Comparison of ENCODE assay signal across 1 cellular context in the genomic region with DNA sequence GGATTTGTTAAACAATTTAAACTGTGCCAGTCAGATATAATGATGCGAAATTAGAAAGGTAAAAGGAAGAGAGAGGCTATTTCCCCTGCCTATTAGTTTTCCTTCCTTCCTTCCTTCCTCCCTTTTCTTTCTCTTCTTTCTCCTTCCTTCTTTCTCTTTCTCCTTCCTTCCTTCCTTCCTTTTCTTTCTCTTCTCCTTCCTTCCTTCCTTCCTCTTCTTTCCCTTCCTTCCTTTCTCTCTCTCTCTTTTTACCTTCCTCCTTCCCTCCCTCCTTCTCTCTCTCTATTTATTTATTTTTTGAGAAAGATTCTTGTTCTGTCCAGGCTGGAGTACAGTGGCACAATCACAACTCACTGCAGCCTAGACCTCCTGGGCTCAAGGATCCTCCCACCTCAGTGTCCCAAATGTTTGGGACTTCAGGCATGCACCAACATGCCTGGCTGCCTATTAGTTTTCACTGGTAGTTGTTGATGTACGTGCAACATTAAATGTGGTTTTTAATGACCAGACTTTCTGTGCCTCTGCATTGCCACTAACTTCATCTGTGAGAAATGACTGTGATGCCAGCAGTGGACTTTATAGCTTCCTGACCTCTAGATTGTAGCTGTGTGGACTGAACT.
TF ChIP-seq lines count a peak whose summit lies in the region.

No MANE protein-coding gene starts in this region.

TF ChIP-seq in HEK293, 187 proteins besides CTCF, POLR2A, EP300 and RAD21 (continued from another document and continues in another):
- TF ChIP-seq, protein P1, sequence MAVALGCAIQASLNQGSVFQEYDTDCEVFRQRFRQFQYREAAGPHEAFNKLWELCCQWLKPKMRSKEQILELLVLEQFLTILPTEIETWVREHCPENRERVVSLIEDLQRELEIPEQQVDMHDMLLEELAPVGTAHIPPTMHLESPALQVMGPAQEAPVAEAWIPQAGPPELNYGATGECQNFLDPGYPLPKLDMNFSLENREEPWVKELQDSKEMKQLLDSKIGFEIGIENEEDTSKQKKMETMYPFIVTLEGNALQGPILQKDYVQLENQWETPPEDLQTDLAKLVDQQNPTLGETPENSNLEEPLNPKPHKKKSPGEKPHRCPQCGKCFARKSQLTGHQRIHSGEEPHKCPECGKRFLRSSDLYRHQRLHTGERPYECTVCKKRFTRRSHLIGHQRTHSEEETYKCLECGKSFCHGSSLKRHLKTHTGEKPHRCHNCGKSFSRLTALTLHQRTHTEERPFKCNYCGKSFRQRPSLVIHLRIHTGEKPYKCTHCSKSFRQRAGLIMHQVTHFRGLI (tag by site-specific recombination; IDR thresholded peaks at IDR 0.05), result peak; percentile 25; the same call in 1 of the 2 replicates
- TF ChIP-seq ZNF521 (tag by site-specific recombination; IDR thresholded peaks at IDR 0.05) (no peak), ZNF843 (tag by site-specific recombination; IDR thresholded peaks at IDR 0.05) (0 out of 2 replicates have a peak, but pooled peaks have one; percentile 29), SETDB1 (IDR thresholded peaks at IDR 0.05; ENCODE audit: insufficient read length, low read length) (no peak), ZNF157 (tag by site-specific recombination; IDR thresholded peaks at IDR 0.05) (0 out of 2 replicates have a peak, but pooled peaks have one; percentile 12), ZBTB8A (tag by site-specific recombination; IDR thresholded peaks at IDR 0.05) (0 out of 2 replicates have a peak, but pooled peaks have one; percentile 12), ZNF48 (tag by site-specific recombination; IDR thresholded peaks at IDR 0.05) (no peak), ZEB2 (tag by site-specific recombination; IDR thresholded peaks at IDR 0.05) (peak; percentile 38; the same call in 1 of the 2 replicates), ZNF202 (tag by site-specific recombination; IDR thresholded peaks at IDR 0.05; ENCODE audit: borderline replicate concordance) (no peak), MZF1 (tag by site-specific recombination; IDR thresholded peaks at IDR 0.05; ENCODE audit: borderline replicate concordance) (no peak), ZNF248 (tag by site-specific recombination; IDR thresholded peaks at IDR 0.05) (no peak), OSR2 (tag by site-specific recombination; IDR thresholded peaks at IDR 0.05) (peak; percentile 85), ZBTB1 (tag by site-specific recombination; IDR thresholded peaks at IDR 0.05) (0 out of 2 replicates have a peak, but pooled peaks have one; percentile 4), ZNF239 (tag by site-specific recombination; IDR thresholded peaks at IDR 0.05) (no peak), ZBTB7A (tag by site-specific recombination; IDR thresholded peaks at IDR 0.05; ENCODE audit: low read depth) (no peak), ZBTB21 (tag by site-specific recombination; IDR thresholded peaks at IDR 0.05) (no peak), MEIS1 (CRISPR knock-in tag; IDR thresholded peaks at IDR 0.05; ENCODE audit: borderline replicate concordance) (no peak), ZNF600 (tag by site-specific recombination; IDR thresholded peaks at IDR 0.05) (0 out of 2 replicates have a peak, but pooled peaks have one; percentile 34), ZNF335 (tag by site-specific recombination; conservative IDR thresholded peaks at IDR 0.05) (0 out of 2 replicates have a peak, but pooled peaks have one; percentile 15), ZFP37 (tag by site-specific recombination; IDR thresholded peaks at IDR 0.05) (no peak), ZNF596 (tag by site-specific recombination; IDR thresholded peaks at IDR 0.05) (no peak), ZNF785 (tag by site-specific recombination; IDR thresholded peaks at IDR 0.05) (no peak), GLIS1 (tag by site-specific recombination; IDR thresholded peaks at IDR 0.05) (peak; percentile 68), BCL11A (tag by site-specific recombination; IDR thresholded peaks at IDR 0.05; ENCODE audit: low read depth) (no peak), ZNF548 (tag by site-specific recombination; IDR thresholded peaks at IDR 0.05) (peak; percentile 55), ZNF626 (tag by site-specific recombination; IDR thresholded peaks at IDR 0.05) (no peak), SALL2 (tag by site-specific recombination; IDR thresholded peaks at IDR 0.05; ENCODE audit: borderline replicate concordance) (no peak), KLF1 (tag by site-specific recombination; IDR thresholded peaks at IDR 0.05) (no peak), ZSCAN16 (tag by site-specific recombination; IDR thresholded peaks at IDR 0.05) (0 out of 2 replicates have a peak, but pooled peaks have one; percentile 30), ZNF211 (tag by site-specific recombination; IDR thresholded peaks at IDR 0.05; ENCODE audit: low read depth) (0 out of 2 replicates have a peak, but pooled peaks have one; percentile 28), ZNF561 (tag by site-specific recombination; IDR thresholded peaks at IDR 0.05; ENCODE audit: borderline replicate concordance) (no peak), ZBTB20 (tag by site-specific recombination; IDR thresholded peaks at IDR 0.05) (no peak), GLI4 (tag by site-specific recombination; IDR thresholded peaks at IDR 0.05) (no peak), PRDM1 (tag by site-specific recombination; IDR thresholded peaks at IDR 0.05) (peak; percentile 80), ZNF354C (tag by site-specific recombination; IDR thresholded peaks at IDR 0.05; ENCODE audit: borderline replicate concordance, low read depth) (no peak), HOXD13 (CRISPR knock-in tag; IDR thresholded peaks at IDR 0.05; ENCODE audit: borderline replicate concordance) (no peak), ZNF501 (tag by site-specific recombination; IDR thresholded peaks at IDR 0.05) (no peak), WT1 (tag by site-specific recombination; IDR thresholded peaks at IDR 0.05) (0 out of 2 replicates have a peak, but pooled peaks have one; percentile 15)
- TF ChIP-seq, protein P2, sequence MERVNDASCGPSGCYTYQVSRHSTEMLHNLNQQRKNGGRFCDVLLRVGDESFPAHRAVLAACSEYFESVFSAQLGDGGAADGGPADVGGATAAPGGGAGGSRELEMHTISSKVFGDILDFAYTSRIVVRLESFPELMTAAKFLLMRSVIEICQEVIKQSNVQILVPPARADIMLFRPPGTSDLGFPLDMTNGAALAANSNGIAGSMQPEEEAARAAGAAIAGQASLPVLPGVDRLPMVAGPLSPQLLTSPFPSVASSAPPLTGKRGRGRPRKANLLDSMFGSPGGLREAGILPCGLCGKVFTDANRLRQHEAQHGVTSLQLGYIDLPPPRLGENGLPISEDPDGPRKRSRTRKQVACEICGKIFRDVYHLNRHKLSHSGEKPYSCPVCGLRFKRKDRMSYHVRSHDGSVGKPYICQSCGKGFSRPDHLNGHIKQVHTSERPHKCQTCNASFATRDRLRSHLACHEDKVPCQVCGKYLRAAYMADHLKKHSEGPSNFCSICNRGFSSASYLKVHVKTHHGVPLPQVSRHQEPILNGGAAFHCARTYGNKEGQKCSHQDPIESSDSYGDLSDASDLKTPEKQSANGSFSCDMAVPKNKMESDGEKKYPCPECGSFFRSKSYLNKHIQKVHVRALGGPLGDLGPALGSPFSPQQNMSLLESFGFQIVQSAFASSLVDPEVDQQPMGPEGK (tag by site-specific recombination; IDR thresholded peaks at IDR 0.05), result 0 out of 2 replicates have a peak, but pooled peaks have one; percentile 12
- TF ChIP-seq, protein P3, sequence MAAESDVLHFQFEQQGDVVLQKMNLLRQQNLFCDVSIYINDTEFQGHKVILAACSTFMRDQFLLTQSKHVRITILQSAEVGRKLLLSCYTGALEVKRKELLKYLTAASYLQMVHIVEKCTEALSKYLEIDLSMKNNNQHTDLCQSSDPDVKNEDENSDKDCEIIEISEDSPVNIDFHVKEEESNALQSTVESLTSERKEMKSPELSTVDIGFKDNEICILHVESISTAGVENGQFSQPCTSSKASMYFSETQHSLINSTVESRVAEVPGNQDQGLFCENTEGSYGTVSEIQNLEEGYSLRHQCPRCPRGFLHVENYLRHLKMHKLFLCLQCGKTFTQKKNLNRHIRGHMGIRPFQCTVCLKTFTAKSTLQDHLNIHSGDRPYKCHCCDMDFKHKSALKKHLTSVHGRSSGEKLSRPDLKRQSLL (tag by site-specific recombination; IDR thresholded peaks at IDR 0.05), result peak; percentile 60; the same call in 1 of the 2 replicates
- TF ChIP-seq, protein P4, sequence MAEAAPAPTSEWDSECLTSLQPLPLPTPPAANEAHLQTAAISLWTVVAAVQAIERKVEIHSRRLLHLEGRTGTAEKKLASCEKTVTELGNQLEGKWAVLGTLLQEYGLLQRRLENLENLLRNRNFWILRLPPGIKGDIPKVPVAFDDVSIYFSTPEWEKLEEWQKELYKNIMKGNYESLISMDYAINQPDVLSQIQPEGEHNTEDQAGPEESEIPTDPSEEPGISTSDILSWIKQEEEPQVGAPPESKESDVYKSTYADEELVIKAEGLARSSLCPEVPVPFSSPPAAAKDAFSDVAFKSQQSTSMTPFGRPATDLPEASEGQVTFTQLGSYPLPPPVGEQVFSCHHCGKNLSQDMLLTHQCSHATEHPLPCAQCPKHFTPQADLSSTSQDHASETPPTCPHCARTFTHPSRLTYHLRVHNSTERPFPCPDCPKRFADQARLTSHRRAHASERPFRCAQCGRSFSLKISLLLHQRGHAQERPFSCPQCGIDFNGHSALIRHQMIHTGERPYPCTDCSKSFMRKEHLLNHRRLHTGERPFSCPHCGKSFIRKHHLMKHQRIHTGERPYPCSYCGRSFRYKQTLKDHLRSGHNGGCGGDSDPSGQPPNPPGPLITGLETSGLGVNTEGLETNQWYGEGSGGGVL (tag by site-specific recombination; IDR thresholded peaks at IDR 0.05), result 0 out of 2 replicates have a peak, but pooled peaks have one; percentile 22
- TF ChIP-seq, protein P5, sequence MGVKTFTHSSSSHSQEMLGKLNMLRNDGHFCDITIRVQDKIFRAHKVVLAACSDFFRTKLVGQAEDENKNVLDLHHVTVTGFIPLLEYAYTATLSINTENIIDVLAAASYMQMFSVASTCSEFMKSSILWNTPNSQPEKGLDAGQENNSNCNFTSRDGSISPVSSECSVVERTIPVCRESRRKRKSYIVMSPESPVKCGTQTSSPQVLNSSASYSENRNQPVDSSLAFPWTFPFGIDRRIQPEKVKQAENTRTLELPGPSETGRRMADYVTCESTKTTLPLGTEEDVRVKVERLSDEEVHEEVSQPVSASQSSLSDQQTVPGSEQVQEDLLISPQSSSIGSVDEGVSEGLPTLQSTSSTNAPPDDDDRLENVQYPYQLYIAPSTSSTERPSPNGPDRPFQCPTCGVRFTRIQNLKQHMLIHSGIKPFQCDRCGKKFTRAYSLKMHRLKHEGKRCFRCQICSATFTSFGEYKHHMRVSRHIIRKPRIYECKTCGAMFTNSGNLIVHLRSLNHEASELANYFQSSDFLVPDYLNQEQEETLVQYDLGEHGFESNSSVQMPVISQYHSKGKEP (tag by site-specific recombination; IDR thresholded peaks at IDR 0.05), result peak; percentile 73
- TF ChIP-seq, protein P6, sequence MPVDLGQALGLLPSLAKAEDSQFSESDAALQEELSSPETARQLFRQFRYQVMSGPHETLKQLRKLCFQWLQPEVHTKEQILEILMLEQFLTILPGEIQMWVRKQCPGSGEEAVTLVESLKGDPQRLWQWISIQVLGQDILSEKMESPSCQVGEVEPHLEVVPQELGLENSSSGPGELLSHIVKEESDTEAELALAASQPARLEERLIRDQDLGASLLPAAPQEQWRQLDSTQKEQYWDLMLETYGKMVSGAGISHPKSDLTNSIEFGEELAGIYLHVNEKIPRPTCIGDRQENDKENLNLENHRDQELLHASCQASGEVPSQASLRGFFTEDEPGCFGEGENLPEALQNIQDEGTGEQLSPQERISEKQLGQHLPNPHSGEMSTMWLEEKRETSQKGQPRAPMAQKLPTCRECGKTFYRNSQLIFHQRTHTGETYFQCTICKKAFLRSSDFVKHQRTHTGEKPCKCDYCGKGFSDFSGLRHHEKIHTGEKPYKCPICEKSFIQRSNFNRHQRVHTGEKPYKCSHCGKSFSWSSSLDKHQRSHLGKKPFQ (tag by site-specific recombination; IDR thresholded peaks at IDR 0.05), result no peak
- TF ChIP-seq, protein P7, sequence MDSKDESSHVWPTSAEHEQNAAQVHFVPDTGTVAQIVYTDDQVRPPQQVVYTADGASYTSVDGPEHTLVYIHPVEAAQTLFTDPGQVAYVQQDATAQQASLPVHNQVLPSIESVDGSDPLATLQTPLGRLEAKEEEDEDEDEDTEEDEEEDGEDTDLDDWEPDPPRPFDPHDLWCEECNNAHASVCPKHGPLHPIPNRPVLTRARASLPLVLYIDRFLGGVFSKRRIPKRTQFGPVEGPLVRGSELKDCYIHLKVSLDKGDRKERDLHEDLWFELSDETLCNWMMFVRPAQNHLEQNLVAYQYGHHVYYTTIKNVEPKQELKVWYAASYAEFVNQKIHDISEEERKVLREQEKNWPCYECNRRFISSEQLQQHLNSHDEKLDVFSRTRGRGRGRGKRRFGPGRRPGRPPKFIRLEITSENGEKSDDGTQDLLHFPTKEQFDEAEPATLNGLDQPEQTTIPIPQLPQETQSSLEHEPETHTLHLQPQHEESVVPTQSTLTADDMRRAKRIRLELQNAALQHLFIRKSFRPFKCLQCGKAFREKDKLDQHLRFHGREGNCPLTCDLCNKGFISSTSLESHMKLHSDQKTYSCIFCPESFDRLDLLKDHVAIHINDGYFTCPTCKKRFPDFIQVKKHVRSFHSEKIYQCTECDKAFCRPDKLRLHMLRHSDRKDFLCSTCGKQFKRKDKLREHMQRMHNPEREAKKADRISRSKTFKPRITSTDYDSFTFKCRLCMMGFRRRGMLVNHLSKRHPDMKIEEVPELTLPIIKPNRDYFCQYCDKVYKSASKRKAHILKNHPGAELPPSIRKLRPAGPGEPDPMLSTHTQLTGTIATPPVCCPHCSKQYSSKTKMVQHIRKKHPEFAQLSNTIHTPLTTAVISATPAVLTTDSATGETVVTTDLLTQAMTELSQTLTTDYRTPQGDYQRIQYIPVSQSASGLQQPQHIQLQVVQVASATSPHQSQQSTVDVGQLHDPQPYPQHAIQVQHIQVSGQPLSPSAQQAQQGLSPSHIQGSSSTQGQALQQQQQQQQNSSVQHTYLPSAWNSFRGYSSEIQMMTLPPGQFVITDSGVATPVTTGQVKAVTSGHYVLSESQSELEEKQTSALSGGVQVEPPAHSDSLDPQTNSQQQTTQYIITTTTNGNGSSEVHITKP (tag by site-specific recombination; IDR thresholded peaks at IDR 0.05), result peak; percentile 43
- TF ChIP-seq, protein P8, sequence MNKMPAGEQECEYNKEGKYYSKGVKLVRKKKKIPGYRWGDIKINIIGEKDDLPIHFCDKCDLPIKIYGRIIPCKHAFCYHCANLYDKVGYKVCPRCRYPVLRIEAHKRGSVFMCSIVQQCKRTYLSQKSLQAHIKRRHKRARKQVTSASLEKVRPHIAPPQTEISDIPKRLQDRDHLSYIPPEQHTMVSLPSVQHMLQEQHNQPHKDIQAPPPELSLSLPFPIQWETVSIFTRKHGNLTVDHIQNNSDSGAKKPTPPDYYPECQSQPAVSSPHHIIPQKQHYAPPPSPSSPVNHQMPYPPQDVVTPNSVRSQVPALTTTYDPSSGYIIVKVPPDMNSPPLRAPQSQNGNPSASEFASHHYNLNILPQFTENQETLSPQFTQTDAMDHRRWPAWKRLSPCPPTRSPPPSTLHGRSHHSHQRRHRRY (tag by site-specific recombination; IDR thresholded peaks at IDR 0.05), result no peak
